In the genomic region with DNA sequence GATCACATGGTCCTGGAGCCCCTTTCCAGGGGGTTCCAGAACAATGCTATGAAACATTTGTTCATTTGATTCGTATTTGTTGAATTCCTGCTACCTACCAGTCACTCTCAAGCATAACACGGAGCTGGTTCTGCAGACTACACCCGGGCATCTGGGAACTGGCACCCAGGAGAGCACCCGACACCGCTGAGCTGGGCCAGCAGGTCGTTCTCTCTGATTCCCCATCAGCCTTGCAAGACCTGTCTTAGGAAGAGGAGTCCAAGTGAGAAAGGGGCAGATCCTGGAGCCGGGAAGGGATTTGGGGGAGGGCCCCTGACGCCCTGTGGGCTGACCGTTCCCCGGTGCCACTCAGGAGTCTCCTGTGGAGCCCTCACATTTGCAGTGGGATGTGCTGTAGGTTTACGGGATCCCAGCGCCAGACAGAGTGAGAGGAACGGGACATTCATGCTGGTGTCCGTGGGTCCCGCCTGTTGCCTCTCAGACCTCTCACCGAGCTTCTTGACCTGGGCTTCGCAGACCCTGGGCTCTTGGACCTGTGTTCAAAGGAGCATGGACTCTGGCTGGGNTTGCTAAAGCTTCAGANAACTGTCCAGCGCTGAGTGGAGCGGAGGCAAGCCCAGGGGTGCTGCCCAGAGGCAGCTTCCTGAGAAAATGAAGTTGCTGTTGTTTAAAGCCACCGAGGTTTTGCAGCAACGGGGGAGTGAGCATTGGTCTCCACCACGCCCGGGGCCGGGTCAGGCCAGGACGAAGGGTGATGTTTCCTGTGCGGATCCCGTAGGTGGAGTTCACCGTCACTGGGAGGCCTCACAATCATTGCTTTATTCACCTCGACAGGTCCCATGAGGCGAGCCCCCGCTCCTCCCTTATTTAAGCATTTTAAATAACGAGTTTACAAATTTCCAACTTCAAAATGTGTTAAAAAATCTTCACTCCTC, we compare ENCODE assay signal across 1 cellular context.
TF ChIP-seq lines count a peak whose summit lies in the region.

No MANE protein-coding gene starts in this region.

TF ChIP-seq in HepG2, 621 proteins besides CTCF, POLR2A, EP300 and RAD21 (continued from another document):
- TF ChIP-seq, protein P1, sequence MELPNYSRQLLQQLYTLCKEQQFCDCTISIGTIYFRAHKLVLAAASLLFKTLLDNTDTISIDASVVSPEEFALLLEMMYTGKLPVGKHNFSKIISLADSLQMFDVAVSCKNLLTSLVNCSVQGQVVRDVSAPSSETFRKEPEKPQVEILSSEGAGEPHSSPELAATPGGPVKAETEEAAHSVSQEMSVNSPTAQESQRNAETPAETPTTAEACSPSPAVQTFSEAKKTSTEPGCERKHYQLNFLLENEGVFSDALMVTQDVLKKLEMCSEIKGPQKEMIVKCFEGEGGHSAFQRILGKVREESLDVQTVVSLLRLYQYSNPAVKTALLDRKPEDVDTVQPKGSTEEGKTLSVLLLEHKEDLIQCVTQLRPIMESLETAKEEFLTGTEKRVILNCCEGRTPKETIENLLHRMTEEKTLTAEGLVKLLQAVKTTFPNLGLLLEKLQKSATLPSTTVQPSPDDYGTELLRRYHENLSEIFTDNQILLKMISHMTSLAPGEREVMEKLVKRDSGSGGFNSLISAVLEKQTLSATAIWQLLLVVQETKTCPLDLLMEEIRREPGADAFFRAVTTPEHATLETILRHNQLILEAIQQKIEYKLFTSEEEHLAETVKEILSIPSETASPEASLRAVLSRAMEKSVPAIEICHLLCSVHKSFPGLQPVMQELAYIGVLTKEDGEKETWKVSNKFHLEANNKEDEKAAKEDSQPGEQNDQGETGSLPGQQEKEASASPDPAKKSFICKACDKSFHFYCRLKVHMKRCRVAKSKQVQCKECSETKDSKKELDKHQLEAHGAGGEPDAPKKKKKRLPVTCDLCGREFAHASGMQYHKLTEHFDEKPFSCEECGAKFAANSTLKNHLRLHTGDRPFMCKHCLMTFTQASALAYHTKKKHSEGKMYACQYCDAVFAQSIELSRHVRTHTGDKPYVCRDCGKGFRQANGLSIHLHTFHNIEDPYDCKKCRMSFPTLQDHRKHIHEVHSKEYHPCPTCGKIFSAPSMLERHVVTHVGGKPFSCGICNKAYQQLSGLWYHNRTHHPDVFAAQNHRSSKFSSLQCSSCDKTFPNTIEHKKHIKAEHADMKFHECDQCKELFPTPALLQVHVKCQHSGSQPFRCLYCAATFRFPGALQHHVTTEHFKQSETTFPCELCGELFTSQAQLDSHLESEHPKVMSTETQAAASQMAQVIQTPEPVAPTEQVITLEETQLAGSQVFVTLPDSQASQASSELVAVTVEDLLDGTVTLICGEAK (IDR thresholded peaks at IDR 0.05) = no peak
- TF ChIP-seq, protein P1 (CRISPR knock-in tag; IDR thresholded peaks at IDR 0.05) = peak; percentile 25; the same call in 1 of the 2 replicates
